In genomic region chr16:2266887-2267286, GRCh38 we compare ENCODE assay signal across 8 cellular contexts. TPM values are rescaled to one million over a fixed set of nuclear protein-coding genes. Genes with fewer than 3 reads are reported as not detected.
DNase-seq lines count a peak whose midpoint lies in the region; ATAC-seq, FAIRE-seq and TF ChIP-seq lines count a peak whose summit lies in the region.
"Not testable (repeated sequence)": the region's sequence is repeated elsewhere in the genome, so short reads cannot be mapped to it uniquely, and the experiment has no call there.

No MANE protein-coding gene starts in this region.

- H3K9ac ChIP-seq in astrocyte (ENCODE audit: low read length), result peak overlapping the region; percentile 88
- peak overlapping the region; percentile 92 for H3K9ac ChIP-seq in HepG2 (ENCODE audit: insufficient read depth, low read depth, low read length)

- H3K4me2 ChIP-seq in DOHH2 (ENCODE audit: low read length) (peak overlapping the region; percentile 87), astrocyte (ENCODE audit: low read length) (peak overlapping the region; percentile 86), HepG2 (ENCODE audit: low read depth, low read length) (peak overlapping the region; percentile 97)

- TF ChIP-seq RAD21 in HepG2 (CRISPR knock-in tag; IDR thresholded peaks at IDR 0.05), result not testable (repeated sequence)

- not testable (repeated sequence) for TF ChIP-seq POLR2A in esophagus squamous epithelium (IDR thresholded peaks at IDR 0.05); HepG2 (IDR thresholded peaks at IDR 0.05; ENCODE audit: insufficient read depth in 1 of 2, low read depth in 2 of 2, low read length in 2 of 2)

- CTCF ChIA-PET in WTC11 (lab: Charles Lee); HepG2 (lab: Yijun Ruan, JAX; ENCODE audit: low intra/inter-chr PET ratio, low total read pairs): not testable (repeated sequence)

- H3K4me3 ChIP-seq in DOHH2 (ENCODE audit: low read length) (peak overlapping the region; percentile 82), astrocyte (ENCODE audit: insufficient read depth, low read depth, low read length) (peak overlapping the region; percentile 77), esophagus squamous epithelium (peak overlapping the region; percentile 74 to 95 (median 81)), HepG2 (replicated peaks in 1 of 3; ENCODE audit: insufficient read depth in 1 of 3, low read depth in 2 of 3, low read length in 3 of 3) (peak overlapping the region; percentile 74 to 95 (median 93))

- peaks cover 56% of the 10 kb centered on the region for H3K36me3 ChIP-seq in DOHH2 (ENCODE audit: control insufficient read depth, low read length)
- H3K36me3 ChIP-seq in astrocyte (ENCODE audit: insufficient read depth, low read length), result peaks cover 22% of the 10 kb centered on the region
- peaks cover 5 to 36% (median 29%) of the 10 kb centered on the region in 3 donors for H3K36me3 ChIP-seq in esophagus squamous epithelium
- H3K36me3 ChIP-seq in HepG2 (replicated peaks in 1 of 2; ENCODE audit: control insufficient read depth in 1 of 2, insufficient read depth in 2 of 2, low read length in 2 of 2), result peaks cover 7 to 29% of the 10 kb centered on the region in 2 experiments

- not testable (repeated sequence) for BruUV-seq in HepG2 (replicated peaks; lab: Mats Ljungman, UMichigan)

- intact Hi-C loops in esophagus squamous epithelium (cut with DNase I); HepG2 (cut with micrococcal nuclease; ENCODE audit: unreplicated experiment): not testable (repeated sequence)

- peak; percentile 7 for DNase-seq in LoVo (ENCODE audit: low spot score)
- not testable (repeated sequence) for DNase-seq in WTC11 (ENCODE audit: low spot score); esophagus squamous epithelium (lab: John Stamatoyannopoulos, UW); HepG2 (ENCODE audit: low spot score); progenitor cell of endocrine pancreas (ENCODE audit: low spot score, unreplicated experiment); type B pancreatic cell (ENCODE audit: extremely low spot score, unreplicated experiment)
- peak; percentile 20 for DNase-seq in astrocyte (ENCODE audit: low read depth)

- H3F3A ChIP-seq in DOHH2 (ENCODE audit: control insufficient read depth, insufficient read depth), result not testable (repeated sequence)

- in situ Hi-C loops in HepG2 (cut with HindIII; ENCODE audit: extremely low pct_ligation_motif_present, low pct_unique_long_range_greater_than_20kb), result not testable (repeated sequence)

- H3K9me3 Mint-ChIP-seq in WTC11; astrocyte (ENCODE audit: unreplicated experiment); progenitor cell of endocrine pancreas (ENCODE audit: low read depth); type B pancreatic cell: not testable (repeated sequence)

- FAIRE-seq in astrocyte (lab: Jason Lieb, UNC), result not testable (repeated sequence)
- peak; percentile 39 for FAIRE-seq in HepG2 (lab: Jason Lieb, UNC)

- H3K36me3 Mint-ChIP-seq in WTC11, result peaks cover 46% of the 10 kb centered on the region
- H3K36me3 Mint-ChIP-seq in astrocyte (ENCODE audit: low read depth, unreplicated experiment), result not testable (repeated sequence)
- peaks cover 12% of the 10 kb centered on the region for H3K36me3 Mint-ChIP-seq in progenitor cell of endocrine pancreas (ENCODE audit: insufficient read depth)
- peaks cover 13% of the 10 kb centered on the region for H3K36me3 Mint-ChIP-seq in type B pancreatic cell

- H3K9me3 ChIP-seq in DOHH2 (ENCODE audit: control insufficient read depth, insufficient read depth, low read length); astrocyte (ENCODE audit: insufficient read depth, low read depth, low read length); esophagus squamous epithelium; HepG2 (ENCODE audit: low read length): not testable (repeated sequence)

- H4K20me1 ChIP-seq in DOHH2 (ENCODE audit: control insufficient read depth, insufficient read depth, low read depth, low read length), result peaks cover 45% of the 10 kb centered on the region
- peaks cover 78% of the 10 kb centered on the region for H4K20me1 ChIP-seq in astrocyte (ENCODE audit: insufficient read depth, low read length)
- peaks cover 42% of the 10 kb centered on the region for H4K20me1 ChIP-seq in HepG2 (ENCODE audit: insufficient read depth, low read length)

- POLR2A ChIA-PET in WTC11 (lab: Charles Lee) (interaction anchor here (1.0 kb wide), 1 partner anchor 15 kb away, joined by 3 read pairs; the partner anchor contains the start of gene ECI1), HepG2 (lab: Yijun Ruan, JAX) (interaction anchor here (1.2 kb wide), 1 partner anchor 15 kb away, joined by 3 read pairs; the partner anchor contains the start of gene ECI1)

- H3K9me2 ChIP-seq in DOHH2 (replicated peaks; ENCODE audit: control insufficient read depth, low read length), result not testable (repeated sequence)

- not testable (repeated sequence) for TF ChIP-seq CTCF in DOHH2 (IDR thresholded peaks at IDR 0.05; ENCODE audit: low read depth, low read length, poor library complexity, severe bottlenecking); WTC11 (IDR thresholded peaks at IDR 0.05); astrocyte (IDR thresholded peaks at IDR 0.05; ENCODE audit: insufficient read depth, low read depth, low read length); esophagus squamous epithelium (IDR thresholded peaks at IDR 0.05); HepG2 (CRISPR knock-in tag; IDR thresholded peaks at IDR 0.05); progenitor cell of endocrine pancreas (IDR thresholded peaks at IDR 0.05; ENCODE audit: unreplicated experiment); type B pancreatic cell (conservative IDR thresholded peaks at IDR 0.05)

- peaks cover 31% of the 10 kb centered on the region for H3K4me1 Mint-ChIP-seq in WTC11
- H3K4me1 Mint-ChIP-seq in astrocyte (ENCODE audit: low read depth, unreplicated experiment), result peaks cover 16% of the 10 kb centered on the region
- peaks cover 23% of the 10 kb centered on the region for H3K4me1 Mint-ChIP-seq in progenitor cell of endocrine pancreas (ENCODE audit: low read depth)
- peaks cover 27% of the 10 kb centered on the region for H3K4me1 Mint-ChIP-seq in type B pancreatic cell (ENCODE audit: unreplicated experiment)

- WGBS in esophagus squamous epithelium, 2 donors, result 0% methylated on average over 2 of the region's 12 CpGs
- 10% methylated on average over 6 of the region's 12 CpGs for WGBS in HepG2 (ENCODE audit: low lambda C conversion rate)

- TF ChIP-seq EP300 in HepG2 (IDR thresholded peaks at IDR 0.05; ENCODE audit: low read depth in 2 of 2, low read length in 2 of 2); HepG2 (CRISPR knock-in tag; IDR thresholded peaks at IDR 0.05; ENCODE audit: borderline replicate concordance): not testable (repeated sequence)

- H3K4me3 Mint-ChIP-seq in WTC11, result peak overlapping the region; percentile 90
- H3K4me3 Mint-ChIP-seq in astrocyte (ENCODE audit: unreplicated experiment), result peak overlapping the region; percentile 97
- H3K4me3 Mint-ChIP-seq in progenitor cell of endocrine pancreas (ENCODE audit: low read depth), result peak overlapping the region; percentile 92
- peak overlapping the region; percentile 94 for H3K4me3 Mint-ChIP-seq in type B pancreatic cell

- H3K27me3 Mint-ChIP-seq in WTC11 (ENCODE audit: low read depth); astrocyte (ENCODE audit: low read depth, unreplicated experiment); progenitor cell of endocrine pancreas; type B pancreatic cell: not testable (repeated sequence)

- H2AFZ ChIP-seq in astrocyte (ENCODE audit: low read depth, low read length); HepG2 (ENCODE audit: low read length): not testable (repeated sequence)

- peak overlapping the region; percentile 91 for H3K27ac Mint-ChIP-seq in WTC11
- H3K27ac Mint-ChIP-seq in astrocyte (ENCODE audit: unreplicated experiment), result peak overlapping the region; percentile 91
- H3K27ac Mint-ChIP-seq in progenitor cell of endocrine pancreas, result peak overlapping the region; percentile 95
- H3K27ac Mint-ChIP-seq in type B pancreatic cell, result peak overlapping the region; percentile 90

- H3K27me3 ChIP-seq in DOHH2 (ENCODE audit: control insufficient read depth, low read length); astrocyte (ENCODE audit: insufficient read depth, low read length); esophagus squamous epithelium; HepG2 (ENCODE audit: control insufficient read depth in 1 of 2, insufficient read depth in 2 of 2, low read length in 2 of 2): not testable (repeated sequence)

- H3K4me1 ChIP-seq in DOHH2 (ENCODE audit: control insufficient read depth, low read length), result peaks cover 28% of the 10 kb centered on the region
- H3K4me1 ChIP-seq in astrocyte (ENCODE audit: insufficient read depth, low read length), result peaks cover 17% of the 10 kb centered on the region
- H3K4me1 ChIP-seq in esophagus squamous epithelium, result peaks cover 20 to 63% (median 30%) of the 10 kb centered on the region in 3 donors
- peaks cover 35% of the 10 kb centered on the region for H3K4me1 ChIP-seq in HepG2 (ENCODE audit: insufficient read depth, low read length)

- not testable (repeated sequence) for ATAC-seq in WTC11, HepG2

- H3K79me2 ChIP-seq in DOHH2 (ENCODE audit: control insufficient read depth, low read length), result peaks cover 86% of the 10 kb centered on the region
- H3K79me2 ChIP-seq in astrocyte (ENCODE audit: insufficient read depth, low read length), result peaks cover 85% of the 10 kb centered on the region
- peaks cover 62% of the 10 kb centered on the region for H3K79me2 ChIP-seq in HepG2 (ENCODE audit: insufficient read depth, low read length)

- peak overlapping the region; percentile 74 for H3K27ac ChIP-seq in DOHH2 (ENCODE audit: low read depth, low read length)
- H3K27ac ChIP-seq in astrocyte (ENCODE audit: low read depth, low read length), result not testable (repeated sequence)
- H3K27ac ChIP-seq in esophagus squamous epithelium, result peak overlapping the region; percentile 91 to 99 (median 98)
- H3K27ac ChIP-seq in HepG2 (ENCODE audit: extremely low read length, insufficient read depth, low read length), result peak overlapping the region; percentile 98

RNA-seq across cellular contexts. Expression of gene RNPS1, which starts 1.0 kb away (rescaled TPM):
- total RNA-seq in WTC11 (2021) (331 to 333 TPM (median 333 TPM) in 3 replicates), astrocyte (193 and 209 TPM in 2 replicates), esophagus squamous epithelium (100 to 1,000 TPM in 3 of 4 donors, 10 to 100 TPM in 1; 93.0 to 125 (median 114) TPM), HepG2 (2016; rRNA removed; fragmentation: Illumina TruSeq; extraction: Trizol) (126 and 127 TPM in 2 replicates), progenitor cell of endocrine pancreas (231 and 237 TPM in 2 replicates), type B pancreatic cell (ENCODE audit: low replicate concordance) (180 and 241 TPM in 2 replicates)
- total RNA-seq in HepG2 (2016; cell fraction: cytosol; rRNA removed; fragmentation: Illumina TruSeq; extraction: Trizol; ENCODE audit: low read depth), result 107 and 119 TPM in 2 replicates
- 112 and 126 TPM in 2 replicates for total RNA-seq in HepG2 (2016; cell fraction: insoluble cytoplasmic fraction; rRNA removed; fragmentation: Illumina TruSeq; extraction: Trizol)
- total RNA-seq in HepG2 (2016; cell fraction: membrane; rRNA removed; fragmentation: Illumina TruSeq; extraction: Trizol), result 166 and 205 TPM in 2 replicates
- 68.5 and 74.4 TPM in 2 replicates for total RNA-seq in HepG2 (2016; cell fraction: nucleus; rRNA removed; fragmentation: Illumina TruSeq; extraction: Trizol)
- 124 and 133 TPM in 2 replicates for polyA plus RNA-seq in HepG2 (2011; rRNA removed)
- polyA plus RNA-seq in HepG2 (2011; cell fraction: cytosol; rRNA removed), result 158 and 199 TPM in 2 replicates
- polyA plus RNA-seq in HepG2 (2011; cell fraction: nucleus; rRNA removed), result 131 and 132 TPM in 2 replicates
- polyA plus RNA-seq in HepG2 (2012), result 112 and 128 TPM in 2 replicates
- 93.4 and 128 TPM in 2 replicates for polyA plus RNA-seq in HepG2 (2016; cell fraction: cytosol; fragmentation: Illumina TruSeq; extraction: Trizol; ENCODE audit: low read depth)
- polyA plus RNA-seq in HepG2 (2016; cell fraction: insoluble cytoplasmic fraction; fragmentation: Illumina TruSeq; extraction: Trizol; ENCODE audit: low read depth), result 156 and 204 TPM in 2 replicates
- 175 and 195 TPM in 2 replicates for polyA plus RNA-seq in HepG2 (2016; cell fraction: membrane; fragmentation: Illumina TruSeq; extraction: Trizol; ENCODE audit: low read depth)
- polyA plus RNA-seq in HepG2 (2016; cell fraction: nucleus; fragmentation: Illumina TruSeq; extraction: Trizol; ENCODE audit: insufficient read depth, low read depth), result 161 and 166 TPM in 2 replicates
- 166 and 194 TPM in 2 replicates for polyA minus RNA-seq in HepG2 (2011; rRNA and poly(A)+ RNA removed; ENCODE audit: low replicate concordance)
- 58.7 and 73.6 TPM in 2 replicates for polyA minus RNA-seq in HepG2 (2011; cell fraction: cytosol; rRNA and poly(A)+ RNA removed)
- polyA minus RNA-seq in HepG2 (2011; cell fraction: nucleus; rRNA and poly(A)+ RNA removed), result 82.8 and 98.0 TPM in 2 replicates

RNA-seq across cellular contexts. Expression of gene ECI1, which starts 15.5 kb away (rescaled TPM):
- total RNA-seq in WTC11 (2021), result 100 to 110 TPM (median 106 TPM) in 3 replicates
- total RNA-seq in astrocyte, result 53.4 and 56.4 TPM in 2 replicates
- total RNA-seq in esophagus squamous epithelium, result 10 to 100 TPM; 38.6 to 50.7 (median 42.6) TPM
- total RNA-seq in HepG2 (2016; rRNA removed; fragmentation: Illumina TruSeq; extraction: Trizol), result 73.8 and 82.0 TPM in 2 replicates
- total RNA-seq in HepG2 (2016; cell fraction: cytosol; rRNA removed; fragmentation: Illumina TruSeq; extraction: Trizol; ENCODE audit: low read depth), result 44.2 and 54.8 TPM in 2 replicates
- 75.0 and 87.4 TPM in 2 replicates for total RNA-seq in HepG2 (2016; cell fraction: insoluble cytoplasmic fraction; rRNA removed; fragmentation: Illumina TruSeq; extraction: Trizol)
- total RNA-seq in HepG2 (2016; cell fraction: membrane; rRNA removed; fragmentation: Illumina TruSeq; extraction: Trizol), result 72.9 and 79.9 TPM in 2 replicates
- total RNA-seq in HepG2 (2016; cell fraction: nucleus; rRNA removed; fragmentation: Illumina TruSeq; extraction: Trizol), result 36.0 and 44.8 TPM in 2 replicates
- polyA plus RNA-seq in HepG2 (2011; rRNA removed), result 102 and 117 TPM in 2 replicates
- 92.8 and 162 TPM in 2 replicates for polyA plus RNA-seq in HepG2 (2011; cell fraction: cytosol; rRNA removed)
- 91.6 and 93.8 TPM in 2 replicates for polyA plus RNA-seq in HepG2 (2011; cell fraction: nucleus; rRNA removed)
- polyA plus RNA-seq in HepG2 (2012), result 64.9 and 71.4 TPM in 2 replicates
- polyA plus RNA-seq in HepG2 (2016; cell fraction: cytosol; fragmentation: Illumina TruSeq; extraction: Trizol; ENCODE audit: low read depth), result 65.1 and 77.0 TPM in 2 replicates
- 81.7 and 86.2 TPM in 2 replicates for polyA plus RNA-seq in HepG2 (2016; cell fraction: insoluble cytoplasmic fraction; fragmentation: Illumina TruSeq; extraction: Trizol; ENCODE audit: low read depth)
- polyA plus RNA-seq in HepG2 (2016; cell fraction: membrane; fragmentation: Illumina TruSeq; extraction: Trizol; ENCODE audit: low read depth), result 77.8 and 83.0 TPM in 2 replicates
- polyA plus RNA-seq in HepG2 (2016; cell fraction: nucleus; fragmentation: Illumina TruSeq; extraction: Trizol; ENCODE audit: insufficient read depth, low read depth), result 91.3 and 94.3 TPM in 2 replicates
- polyA minus RNA-seq in HepG2 (2011; rRNA and poly(A)+ RNA removed; ENCODE audit: low replicate concordance), result 56.0 and 57.4 TPM in 2 replicates
- 29.4 and 32.4 TPM in 2 replicates for polyA minus RNA-seq in HepG2 (2011; cell fraction: cytosol; rRNA and poly(A)+ RNA removed)
- polyA minus RNA-seq in HepG2 (2011; cell fraction: nucleus; rRNA and poly(A)+ RNA removed), result 20.0 and 23.1 TPM in 2 replicates
- 69.2 and 72.6 TPM in 2 replicates for total RNA-seq in progenitor cell of endocrine pancreas
- total RNA-seq in type B pancreatic cell (ENCODE audit: low replicate concordance), result 72.7 and 89.7 TPM in 2 replicates

RNA-seq across cellular contexts. Expression of gene DNASE1L2, which starts 30.6 kb away (rescaled TPM):
- total RNA-seq in WTC11 (2021) (0.66 to 1.1 TPM (median 1.0 TPM) in 3 replicates), astrocyte (1.2 and 1.3 TPM in 2 replicates), esophagus squamous epithelium (under 1 TPM in 3 of 4 donors, not detected in 1; 0.38 to 0.61 (median 0.57) TPM), HepG2 (2016; rRNA removed; fragmentation: Illumina TruSeq; extraction: Trizol) (0.11 and 0.44 TPM in 2 replicates), progenitor cell of endocrine pancreas (1.7 and 2.1 TPM in 2 replicates), type B pancreatic cell (ENCODE audit: low replicate concordance) (0.57 and 2.6 TPM in 2 replicates)
- 0.18 and 0.30 TPM in 2 replicates for total RNA-seq in HepG2 (2016; cell fraction: cytosol; rRNA removed; fragmentation: Illumina TruSeq; extraction: Trizol; ENCODE audit: low read depth)
- total RNA-seq in HepG2 (2016; cell fraction: insoluble cytoplasmic fraction; rRNA removed; fragmentation: Illumina TruSeq; extraction: Trizol), result 0.45 TPM in 1 of 2 replicates, not detected in the other
- 0.09 and 0.24 TPM in 2 replicates for total RNA-seq in HepG2 (2016; cell fraction: membrane; rRNA removed; fragmentation: Illumina TruSeq; extraction: Trizol)
- 0.65 and 0.85 TPM in 2 replicates for total RNA-seq in HepG2 (2016; cell fraction: nucleus; rRNA removed; fragmentation: Illumina TruSeq; extraction: Trizol)
- 0.50 and 1.2 TPM in 2 replicates for polyA plus RNA-seq in HepG2 (2011; rRNA removed)
- 0.12 and 0.42 TPM in 2 replicates for polyA plus RNA-seq in HepG2 (2011; cell fraction: cytosol; rRNA removed)
- polyA plus RNA-seq in HepG2 (2011; cell fraction: nucleus; rRNA removed), result 11.0 and 14.4 TPM in 2 replicates
- polyA plus RNA-seq in HepG2 (2012), result 0.50 and 0.95 TPM in 2 replicates
- polyA plus RNA-seq in HepG2 (2016; cell fraction: cytosol; fragmentation: Illumina TruSeq; extraction: Trizol; ENCODE audit: low read depth), result 0.25 and 0.43 TPM in 2 replicates
- not detected in 2 replicates for polyA plus RNA-seq in HepG2 (2016; cell fraction: insoluble cytoplasmic fraction; fragmentation: Illumina TruSeq; extraction: Trizol; ENCODE audit: low read depth)
- polyA plus RNA-seq in HepG2 (2016; cell fraction: membrane; fragmentation: Illumina TruSeq; extraction: Trizol; ENCODE audit: low read depth), result 0.29 and 0.42 TPM in 2 replicates
- polyA plus RNA-seq in HepG2 (2016; cell fraction: nucleus; fragmentation: Illumina TruSeq; extraction: Trizol; ENCODE audit: insufficient read depth, low read depth), result 1.3 and 2.4 TPM in 2 replicates
- 0.52 and 1.6 TPM in 2 replicates for polyA minus RNA-seq in HepG2 (2011; rRNA and poly(A)+ RNA removed; ENCODE audit: low replicate concordance)
- polyA minus RNA-seq in HepG2 (2011; cell fraction: cytosol; rRNA and poly(A)+ RNA removed), result not detected in 2 replicates
- 1.4 and 2.4 TPM in 2 replicates for polyA minus RNA-seq in HepG2 (2011; cell fraction: nucleus; rRNA and poly(A)+ RNA removed)

RNA-seq across cellular contexts. Expression of gene E4F1, which starts 43.5 kb away (rescaled TPM):
- 27.2 to 34.4 TPM (median 27.8 TPM) in 3 replicates for total RNA-seq in WTC11 (2021)
- 22.5 and 22.8 TPM in 2 replicates for total RNA-seq in astrocyte
- 10 to 100 TPM; 16.8 to 25.6 (median 19.2) TPM for total RNA-seq in esophagus squamous epithelium
- total RNA-seq in HepG2 (2016; rRNA removed; fragmentation: Illumina TruSeq; extraction: Trizol), result 10.3 and 19.5 TPM in 2 replicates
- 6.9 and 8.8 TPM in 2 replicates for total RNA-seq in HepG2 (2016; cell fraction: cytosol; rRNA removed; fragmentation: Illumina TruSeq; extraction: Trizol; ENCODE audit: low read depth)
- total RNA-seq in HepG2 (2016; cell fraction: insoluble cytoplasmic fraction; rRNA removed; fragmentation: Illumina TruSeq; extraction: Trizol), result 8.9 and 20.8 TPM in 2 replicates
- total RNA-seq in HepG2 (2016; cell fraction: membrane; rRNA removed; fragmentation: Illumina TruSeq; extraction: Trizol), result 6.0 TPM in 2 replicates
- 24.2 and 28.6 TPM in 2 replicates for total RNA-seq in HepG2 (2016; cell fraction: nucleus; rRNA removed; fragmentation: Illumina TruSeq; extraction: Trizol)
- polyA plus RNA-seq in HepG2 (2011; rRNA removed), result 13.8 and 17.2 TPM in 2 replicates
- 6.1 and 10.8 TPM in 2 replicates for polyA plus RNA-seq in HepG2 (2011; cell fraction: cytosol; rRNA removed)
- 151 and 202 TPM in 2 replicates for polyA plus RNA-seq in HepG2 (2011; cell fraction: nucleus; rRNA removed)
- 6.8 and 6.9 TPM in 2 replicates for polyA plus RNA-seq in HepG2 (2012)
- polyA plus RNA-seq in HepG2 (2016; cell fraction: cytosol; fragmentation: Illumina TruSeq; extraction: Trizol; ENCODE audit: low read depth), result 3.5 and 3.6 TPM in 2 replicates
- 8.4 and 9.9 TPM in 2 replicates for polyA plus RNA-seq in HepG2 (2016; cell fraction: insoluble cytoplasmic fraction; fragmentation: Illumina TruSeq; extraction: Trizol; ENCODE audit: low read depth)
- 4.8 and 5.0 TPM in 2 replicates for polyA plus RNA-seq in HepG2 (2016; cell fraction: membrane; fragmentation: Illumina TruSeq; extraction: Trizol; ENCODE audit: low read depth)
- 55.1 and 57.6 TPM in 2 replicates for polyA plus RNA-seq in HepG2 (2016; cell fraction: nucleus; fragmentation: Illumina TruSeq; extraction: Trizol; ENCODE audit: insufficient read depth, low read depth)
- polyA minus RNA-seq in HepG2 (2011; rRNA and poly(A)+ RNA removed; ENCODE audit: low replicate concordance), result 14.4 and 15.9 TPM in 2 replicates
- polyA minus RNA-seq in HepG2 (2011; cell fraction: cytosol; rRNA and poly(A)+ RNA removed), result 6.6 and 9.1 TPM in 2 replicates
- polyA minus RNA-seq in HepG2 (2011; cell fraction: nucleus; rRNA and poly(A)+ RNA removed), result 18.3 and 20.5 TPM in 2 replicates
- 30.9 and 33.7 TPM in 2 replicates for total RNA-seq in progenitor cell of endocrine pancreas
- total RNA-seq in type B pancreatic cell (ENCODE audit: low replicate concordance), result 24.9 and 30.4 TPM in 2 replicates

RNA-seq across cellular contexts. Expression of gene PGP, which starts 52.2 kb away (rescaled TPM):
- 38.4 to 40.1 TPM (median 39.5 TPM) in 3 replicates for total RNA-seq in WTC11 (2021)
- 19.4 and 21.1 TPM in 2 replicates for total RNA-seq in astrocyte
- 10 to 100 TPM in 1 of 4 donors, 1 to 10 TPM in 3; 5.5 to 14.2 (median 7.4) TPM for total RNA-seq in esophagus squamous epithelium
- 15.6 and 18.3 TPM in 2 replicates for total RNA-seq in HepG2 (2016; rRNA removed; fragmentation: Illumina TruSeq; extraction: Trizol)
- total RNA-seq in HepG2 (2016; cell fraction: cytosol; rRNA removed; fragmentation: Illumina TruSeq; extraction: Trizol; ENCODE audit: low read depth), result 17.4 and 22.1 TPM in 2 replicates
- 14.6 and 17.3 TPM in 2 replicates for total RNA-seq in HepG2 (2016; cell fraction: insoluble cytoplasmic fraction; rRNA removed; fragmentation: Illumina TruSeq; extraction: Trizol)
- total RNA-seq in HepG2 (2016; cell fraction: membrane; rRNA removed; fragmentation: Illumina TruSeq; extraction: Trizol), result 19.3 and 24.3 TPM in 2 replicates
- total RNA-seq in HepG2 (2016; cell fraction: nucleus; rRNA removed; fragmentation: Illumina TruSeq; extraction: Trizol), result 13.5 and 16.4 TPM in 2 replicates
- 7.3 and 8.4 TPM in 2 replicates for polyA plus RNA-seq in HepG2 (2011; rRNA removed)
- 4.2 and 9.0 TPM in 2 replicates for polyA plus RNA-seq in HepG2 (2011; cell fraction: cytosol; rRNA removed)
- 26.9 and 29.4 TPM in 2 replicates for polyA plus RNA-seq in HepG2 (2011; cell fraction: nucleus; rRNA removed)
- 5.8 and 6.7 TPM in 2 replicates for polyA plus RNA-seq in HepG2 (2012)
- polyA plus RNA-seq in HepG2 (2016; cell fraction: cytosol; fragmentation: Illumina TruSeq; extraction: Trizol; ENCODE audit: low read depth), result 28.2 and 33.1 TPM in 2 replicates
- 21.0 and 21.9 TPM in 2 replicates for polyA plus RNA-seq in HepG2 (2016; cell fraction: insoluble cytoplasmic fraction; fragmentation: Illumina TruSeq; extraction: Trizol; ENCODE audit: low read depth)
- polyA plus RNA-seq in HepG2 (2016; cell fraction: membrane; fragmentation: Illumina TruSeq; extraction: Trizol; ENCODE audit: low read depth), result 24.1 and 25.1 TPM in 2 replicates
- 37.7 and 42.5 TPM in 2 replicates for polyA plus RNA-seq in HepG2 (2016; cell fraction: nucleus; fragmentation: Illumina TruSeq; extraction: Trizol; ENCODE audit: insufficient read depth, low read depth)
- 7.8 and 25.3 TPM in 2 replicates for polyA minus RNA-seq in HepG2 (2011; rRNA and poly(A)+ RNA removed; ENCODE audit: low replicate concordance)
- polyA minus RNA-seq in HepG2 (2011; cell fraction: cytosol; rRNA and poly(A)+ RNA removed), result 3.1 and 4.7 TPM in 2 replicates
- 6.1 and 8.8 TPM in 2 replicates for polyA minus RNA-seq in HepG2 (2011; cell fraction: nucleus; rRNA and poly(A)+ RNA removed)
- total RNA-seq in progenitor cell of endocrine pancreas, result 28.5 and 30.6 TPM in 2 replicates
- total RNA-seq in type B pancreatic cell (ENCODE audit: low replicate concordance), result 16.2 and 25.5 TPM in 2 replicates
